In the genomic region with DNA sequence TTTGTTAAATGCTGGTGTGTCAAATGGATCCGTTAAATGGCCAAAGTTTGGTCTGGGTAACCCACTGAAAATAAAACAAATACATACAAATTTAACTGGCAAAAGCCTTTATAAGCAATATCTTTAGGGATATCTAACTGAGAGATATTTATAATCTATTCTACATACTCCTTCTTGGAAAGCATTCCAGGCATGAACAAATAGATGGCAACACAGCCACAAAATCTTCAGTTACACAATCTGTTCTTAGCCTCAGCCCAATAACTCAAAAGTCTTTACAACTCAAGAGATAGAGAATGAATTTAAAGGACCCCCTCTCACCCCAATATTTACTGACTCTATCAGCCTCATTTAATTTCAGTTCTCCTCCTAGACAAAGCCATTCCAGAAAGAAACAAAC, we compare ENCODE assay signal across 18 cellular contexts. TPM values are rescaled to one million over a fixed set of nuclear protein-coding genes. Genes with fewer than 3 reads are reported as not detected.
A peak's percentile ranks its signal among the peaks of the same experiment; 100 is the strongest.
DNase-seq lines count a peak whose midpoint lies in the region; ATAC-seq and TF ChIP-seq lines count a peak whose summit lies in the region.
"Had no signal": no experiment of that assay in that cellular context is flagged by ENCODE, and none has a peak within 500 bp of the region (broad histone marks: within the 10 kb centered on the region; RNA-seq: fewer than 3 reads in every experiment).

No MANE protein-coding gene starts in this region.

- TF ChIP-seq CTCF in fibroblast of villous mesenchyme (IDR thresholded peaks at IDR 0.05; ENCODE audit: insufficient read depth, low read depth, low read length), result no peak

- H3K9me3 Mint-ChIP-seq in activated T-helper 2 cell treated with anti-CD3 and anti-CD28 coated beads, Interferon-gamma antibody, Interleukin-2, Interleukin-4, amounts not matched to agents 10 μg/mL and 5 μg/mL and 100 μg/mL, durations not matched to agents 14 hours and 24 hours and 36 hours, result no peaks in the 10 kb centered on the region

- no peaks in the 10 kb centered on the region for H3K4me1 Mint-ChIP-seq in activated T-helper 2 cell treated with anti-CD3 and anti-CD28 coated beads, Interferon-gamma antibody, Interleukin-2, Interleukin-4, amounts not matched to agents 10 μg/mL and 5 μg/mL and 100 μg/mL, durations not matched to agents 14 hours and 24 hours and 36 hours (ENCODE audit: low read depth)

- no peak overlapping the region for H3K4me3 Mint-ChIP-seq in activated T-helper 2 cell treated with anti-CD3 and anti-CD28 coated beads, Interferon-gamma antibody, Interleukin-2, Interleukin-4, amounts not matched to agents 10 μg/mL and 5 μg/mL and 100 μg/mL, durations not matched to agents 14 hours and 24 hours and 36 hours (ENCODE audit: low read depth)

- DNase-seq in EH (ENCODE audit: low read depth), result peak; percentile 28
- DNase-seq in astrocyte of the hippocampus (ENCODE audit: low read depth, low spot score), result peak; percentile 5
- peak; percentile 54 for DNase-seq in fibroblast of villous mesenchyme (ENCODE audit: low read depth)
- DNase-seq in renal cortical epithelial cell (ENCODE audit: low read depth), result peak; percentile 40
- no peak for DNase-seq in hippocampal formation (lab: John Stamatoyannopoulos, UW)
- no peak for DNase-seq in activated T-helper 2 cell treated with anti-CD3 and anti-CD28 coated beads, Interferon-gamma antibody, Interleukin-2, Interleukin-4, amounts not matched to agents 10 μg/mL and 5 μg/mL and 100 μg/mL, durations not matched to agents 14 hours and 24 hours and 36 hours (ENCODE audit: low spot score)
- DNase-seq in NCI-H1048 (lab: John Stamatoyannopoulos, UW), result no peak
- DNase-seq: COR-L47, DMS 273 treated with DMSO at 0.1 percent for 48 hours, GDM1, KBM-7, NCI-H1105 treated with DMSO at 0.1 percent for 48 hours, NCI-H1694 treated with DMSO at 0.1 percent for 48 hours, NCI-H2107, NCI-H510A, PC-9 had no signal

- no peak for ATAC-seq in HG03175 (IDR thresholded peaks at IDR 0.05; ENCODE audit: unreplicated experiment)
- ATAC-seq: GM12878 had no signal

- intact Hi-C loops in activated T-helper 2 cell treated with anti-CD3 and anti-CD28 coated beads, Interferon-gamma antibody, Interleukin-2, Interleukin-4, amounts not matched to agents 10 μg/mL and 5 μg/mL and 100 μg/mL, durations not matched to agents 14 hours and 24 hours and 36 hours (cut with micrococcal nuclease), result no loop called here

- no peak overlapping the region for H3K4me3 ChIP-seq in fibroblast of villous mesenchyme (ENCODE audit: low read depth, low read length)
- H3K4me3 ChIP-seq: GM12878, PC-9 had no signal

- H3K36me3 Mint-ChIP-seq in activated T-helper 2 cell treated with anti-CD3 and anti-CD28 coated beads, Interferon-gamma antibody, Interleukin-2, Interleukin-4, amounts not matched to agents 10 μg/mL and 5 μg/mL and 100 μg/mL, durations not matched to agents 14 hours and 24 hours and 36 hours (ENCODE audit: low read depth), result peaks cover 44% of the 10 kb centered on the region

- no peaks in the 10 kb centered on the region for H3K27me3 Mint-ChIP-seq in activated T-helper 2 cell treated with anti-CD3 and anti-CD28 coated beads, Interferon-gamma antibody, Interleukin-2, Interleukin-4, amounts not matched to agents 10 μg/mL and 5 μg/mL and 100 μg/mL, durations not matched to agents 14 hours and 24 hours and 36 hours (ENCODE audit: low read depth)

- H3K27ac Mint-ChIP-seq in activated T-helper 2 cell treated with anti-CD3 and anti-CD28 coated beads, Interferon-gamma antibody, Interleukin-2, Interleukin-4, amounts not matched to agents 10 μg/mL and 5 μg/mL and 100 μg/mL, durations not matched to agents 14 hours and 24 hours and 36 hours, result no peak overlapping the region

RNA-seq across cellular contexts. Expression of gene NRDC, which starts 58.7 kb away (rescaled TPM):
- total RNA-seq in fibroblast of villous mesenchyme, result 90.5 and 112 TPM in 2 replicates
- total RNA-seq in renal cortical epithelial cell, result 62.9 and 116 TPM in 2 replicates
- 177 and 182 TPM in 2 replicates for total RNA-seq in activated T-helper 2 cell treated with anti-CD3 and anti-CD28 coated beads, Interferon-gamma antibody, Interleukin-2, Interleukin-4, amounts not matched to agents 10 μg/mL and 5 μg/mL and 100 μg/mL, durations not matched to agents 14 hours and 24 hours and 36 hours

Comparison
In these comparisons a context has a peak if more than half of its experiments do, and no peak if none do; other contexts are left out.
1. DNase-seq: peak in EH (single experiment), astrocyte of the hippocampus (single experiment), fibroblast of villous mesenchyme (single experiment) and renal cortical epithelial cell (single experiment); none in hippocampal formation (0 of 2), activated T-helper 2 cell treated with anti-CD3 and anti-CD28 coated beads, Interferon-gamma antibody, Interleukin-2, Interleukin-4, amounts not matched to agents 10 μg/mL and 5 μg/mL and 100 μg/mL, durations not matched to agents 14 hours and 24 hours and 36 hours (single experiment) and NCI-H1048 (single experiment).